In the genomic region with DNA sequence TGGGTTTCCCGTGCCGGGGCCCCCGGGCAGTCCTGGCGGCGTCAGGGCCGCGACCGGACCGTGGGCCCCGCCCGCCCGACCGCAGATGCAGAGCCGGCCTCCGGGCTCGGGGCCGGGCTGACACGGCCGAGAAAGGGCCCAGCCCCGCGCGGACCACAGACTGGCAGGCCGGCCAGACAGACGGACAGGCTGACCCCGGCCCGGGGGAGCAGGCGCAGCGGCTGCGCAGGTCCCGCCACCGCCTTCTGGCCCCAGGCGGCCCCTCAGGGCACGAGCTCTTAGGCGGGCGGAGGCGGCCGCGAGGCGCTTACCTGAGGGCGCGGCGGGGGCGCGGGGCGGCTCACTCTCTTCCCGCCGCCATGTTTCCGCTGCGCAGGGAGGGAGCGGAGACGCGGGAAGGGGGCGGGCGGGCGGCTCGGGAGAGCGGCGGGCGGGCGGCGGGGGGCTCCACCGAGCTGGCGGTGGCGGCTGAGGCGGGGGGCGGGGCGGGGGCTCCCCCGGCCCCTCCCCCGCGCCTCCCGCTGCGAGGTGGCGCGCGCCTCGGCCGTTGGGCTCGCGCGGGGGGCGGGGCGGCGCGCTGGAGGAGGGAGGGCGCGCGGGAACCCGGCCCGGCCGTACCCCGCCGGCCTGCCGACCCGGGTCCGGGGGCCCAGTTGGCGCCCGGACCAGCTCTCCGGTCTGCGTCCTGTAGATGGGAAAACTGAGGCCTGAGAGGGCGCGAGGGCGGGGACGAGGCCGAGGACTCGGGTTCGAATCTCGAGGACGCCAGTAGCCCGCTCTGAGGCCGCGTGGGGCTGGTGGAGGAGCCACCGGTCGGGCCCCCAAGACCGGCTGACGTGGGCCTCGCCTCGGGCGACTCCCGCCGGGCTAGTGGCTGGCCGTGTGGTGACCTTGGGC, we compare ENCODE assay signal across 8 cellular contexts. TPM values are rescaled to one million over a fixed set of nuclear protein-coding genes. Genes with fewer than 3 reads are reported as not detected.
DNase-seq lines count a peak whose midpoint lies in the region; ATAC-seq, FAIRE-seq and TF ChIP-seq lines count a peak whose summit lies in the region.

A gene (minus strand): TSS at position 559 of the 897 bp plus-strand sequence. CDS start 56,173 bp downstream, outside the sequence.

- ATAC-seq in GM21737 (IDR thresholded peaks at IDR 0.05; ENCODE audit: unreplicated experiment) (peak; percentile 37), body of pancreas (peak; percentile 66), GM18873 (IDR thresholded peaks at IDR 0.05; ENCODE audit: low FRiP score, unreplicated experiment) (no peak)

- WGBS in body of pancreas, 2 donors, result 0 to 1% methylated on average over 1 to 61 of the region's 121 CpGs
- 0 to 1% (median 1%) methylated on average over 72 to 121 of the region's 121 CpGs for WGBS in small intestine, 3 donors

- intact Hi-C loops in body of pancreas (cut with DNase I), result no loop called here

- H3K4me1 ChIP-seq in DOHH2 (ENCODE audit: control insufficient read depth, low read length) (peaks cover 65% of the 10 kb centered on the region), Loucy (ENCODE audit: insufficient read depth, low read length, poor library complexity, severe bottlenecking) (peaks cover 81% of the 10 kb centered on the region), body of pancreas (peaks cover 55% of the 10 kb centered on the region), small intestine (ENCODE audit: control insufficient read depth in 2 of 2, insufficient read depth in 1 of 2, low read depth in 1 of 2, low read length in 1 of 2) (peaks cover 0 to 3% of the 10 kb centered on the region in 2 donors)

- peaks cover 8% of the 10 kb centered on the region; the same call in 1 of the 2 replicates for H3F3A ChIP-seq in DOHH2 (ENCODE audit: control insufficient read depth, insufficient read depth)
- H3F3A ChIP-seq in Loucy (ENCODE audit: low read depth), result peaks cover 14% of the 10 kb centered on the region

- H3K27me3 ChIP-seq in DOHH2 (ENCODE audit: control insufficient read depth, low read length) (no peaks in the 10 kb centered on the region), Loucy (ENCODE audit: insufficient read depth, low read length, poor library complexity, severe bottlenecking) (no peaks in the 10 kb centered on the region), body of pancreas (no peaks in the 10 kb centered on the region), small intestine (ENCODE audit: control insufficient read depth in 2 of 2, insufficient read depth in 2 of 2, low read length in 2 of 2) (no peaks in the 10 kb centered on the region)

- H3K9me2 ChIP-seq in DOHH2 (replicated peaks; ENCODE audit: control insufficient read depth, low read length) (no peaks in the 10 kb centered on the region), Loucy (replicated peaks; ENCODE audit: low read depth, low read length) (no peaks in the 10 kb centered on the region)

- H3K27ac ChIP-seq in DOHH2 (ENCODE audit: low read depth, low read length), result peak within 1 kb of the TSS; percentile 75
- H3K27ac ChIP-seq in body of pancreas, result peak within 1 kb of the TSS; percentile 86 to 97 (median 96)
- H3K27ac ChIP-seq in small intestine (ENCODE audit: low read depth in 1 of 2, low read length in 1 of 2), result peak within 1 kb of the TSS; percentile 94 to 98

- H3K9me3 ChIP-seq in DOHH2 (ENCODE audit: control insufficient read depth, insufficient read depth, low read length) (no peaks in the 10 kb centered on the region), Loucy (ENCODE audit: insufficient read depth, low read depth, low read length) (no peaks in the 10 kb centered on the region), body of pancreas (no peaks in the 10 kb centered on the region), small intestine (ENCODE audit: control insufficient read depth, low read depth) (no peaks in the 10 kb centered on the region)

- peak within 1 kb of the TSS; percentile 97 for H3K9ac ChIP-seq in Loucy (ENCODE audit: low read depth, low read length, poor library complexity, severe bottlenecking)

- H3K4me2 ChIP-seq in DOHH2 (ENCODE audit: low read length) (peak within 1 kb of the TSS; percentile 89), Loucy (ENCODE audit: low read depth, low read length, poor library complexity, severe bottlenecking) (peak within 1 kb of the TSS; percentile 98)

- peak; percentile 45 for DNase-seq in T-helper 22 cell (ENCODE audit: low read depth)
- DNase-seq in body of pancreas, result peak; percentile 48 to 60 (median 52)
- peak; percentile 91 for DNase-seq in iPS-NIHi11 (ENCODE audit: low spot score)
- DNase-seq in small intestine, result peak; percentile 43

- H3K4me3 ChIP-seq in DOHH2 (ENCODE audit: low read length), result peak within 1 kb of the TSS; percentile 86
- H3K4me3 ChIP-seq in Loucy (ENCODE audit: low read length, poor library complexity, severe bottlenecking), result peak within 1 kb of the TSS; percentile 88
- peak within 1 kb of the TSS; percentile 47 to 66 for H3K4me3 ChIP-seq in body of pancreas
- peak within 1 kb of the TSS; percentile 86 to 100 for H3K4me3 ChIP-seq in small intestine (ENCODE audit: low read depth in 1 of 2, low read length in 2 of 2)

- H3K79me2 ChIP-seq in DOHH2 (ENCODE audit: control insufficient read depth, low read length), result peaks cover 64% of the 10 kb centered on the region
- H3K79me2 ChIP-seq in Loucy (ENCODE audit: insufficient read depth, low read length), result peaks cover 62% of the 10 kb centered on the region

- peak in 1 of 3 donors; percentile 43 for TF ChIP-seq POLR2A in body of pancreas (IDR thresholded peaks at IDR 0.05)

- H4K20me1 ChIP-seq in DOHH2 (ENCODE audit: control insufficient read depth, insufficient read depth, low read depth, low read length) (peaks cover 15% of the 10 kb centered on the region), Loucy (ENCODE audit: insufficient read depth, low read length, poor library complexity, severe bottlenecking) (peaks cover 28% of the 10 kb centered on the region)

- TF ChIP-seq CTCF in DOHH2 (IDR thresholded peaks at IDR 0.05; ENCODE audit: low read depth, low read length, poor library complexity, severe bottlenecking) (no peak), Loucy (conservative IDR thresholded peaks at IDR 0.05; ENCODE audit: low read length) (no peak), body of pancreas (IDR thresholded peaks at IDR 0.05) (no peak)

- H2AFZ ChIP-seq in Loucy (ENCODE audit: low read length), result peak within 1 kb of the TSS; percentile 80

- no peak for FAIRE-seq in small intestine (lab: Jason Lieb, UNC)

- H3K36me3 ChIP-seq in DOHH2 (ENCODE audit: control insufficient read depth, low read length) (peaks cover 15% of the 10 kb centered on the region), Loucy (ENCODE audit: insufficient read depth, low read length) (no peaks in the 10 kb centered on the region), body of pancreas (replicated peaks in 1 of 2; ENCODE audit: insufficient read depth in 1 of 2, low read depth in 2 of 2) (no peaks in the 10 kb centered on the region), small intestine (ENCODE audit: control insufficient read depth in 2 of 2, insufficient read depth in 2 of 2, low read length in 2 of 2) (no peaks in the 10 kb centered on the region)

RNA-seq across cellular contexts. Expression of the gene that starts here (rescaled TPM):
- total RNA-seq in body of pancreas, result 10 to 100 TPM; 25.4 to 33.3 TPM
- 10 to 100 TPM; 14.5 to 23.2 (median 22.5) TPM for polyA plus RNA-seq in small intestine
